Comparison of ENCODE assay signal across 23 cellular contexts in the genomic region with DNA sequence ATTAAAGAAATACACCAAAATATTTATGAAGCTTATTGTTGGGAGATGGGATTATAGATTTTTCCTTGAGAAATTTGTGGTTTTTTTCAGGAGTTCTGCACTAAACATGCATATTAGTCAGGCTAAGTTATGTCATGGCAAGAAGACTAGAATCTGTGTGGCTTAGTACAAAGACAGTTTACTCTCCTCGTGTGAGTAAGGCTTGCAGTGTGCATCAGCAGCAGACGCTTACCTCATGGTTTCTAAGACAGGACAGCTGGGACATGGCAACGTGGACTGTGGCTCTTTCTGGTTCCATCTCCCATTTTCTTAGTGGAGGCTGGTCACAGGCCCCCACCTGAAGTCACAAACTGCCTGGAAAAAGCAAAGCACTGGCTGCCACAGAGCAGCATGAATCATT.
"Had no signal": no experiment of that assay in that cellular context is flagged by ENCODE, and none has a peak within 500 bp of the region (broad histone marks: within the 10 kb centered on the region; RNA-seq: fewer than 3 reads in every experiment).

No MANE protein-coding gene starts in this region.

- H3K4me3 Mint-ChIP-seq: activated CD8-positive, alpha-beta T cell treated with anti-CD3 and anti-CD28 coated beads, Interleukin-2, amount 10 ng/mL, durations not matched to agents 7 days and 5 days; activated naive CD8-positive, alpha-beta T cell treated with anti-CD3 and anti-CD28 coated beads, Interleukin-2, amount 10 ng/mL, durations not matched to agents 7 days and 5 days; IgD-negative memory B cell; T-helper 2 cell treated with Interferon-gamma antibody and Interleukin-4, amounts not matched to agents 5 μg/mL and 100 μg/mL, for 36 hours had no signal

- H3K27me3 Mint-ChIP-seq: activated naive CD8-positive, alpha-beta T cell treated with anti-CD3 and anti-CD28 coated beads, Interleukin-2, amount 10 ng/mL, durations not matched to agents 7 days and 5 days; IgD-negative memory B cell had no signal

- H3K4me1 ChIP-seq: adrenal gland had no signal

- H3K27me3 ChIP-seq: adrenal gland had no signal

- H3K36me3 ChIP-seq: adrenal gland had no signal

- H3K4me1 Mint-ChIP-seq: activated naive CD8-positive, alpha-beta T cell treated with anti-CD3 and anti-CD28 coated beads, Interleukin-2, amount 10 ng/mL, durations not matched to agents 7 days and 5 days; IgD-negative memory B cell had no signal

- DNase-seq: activated CD4-positive, alpha-beta T cell treated with anti-CD3 and anti-CD28 coated beads for 4 hours; activated CD8-positive, alpha-beta memory T cell treated with anti-CD3 and anti-CD28 coated beads, Interleukin-2, amount 50 U/mL, for 48 hours; activated CD8-positive, alpha-beta T cell treated with anti-CD3 and anti-CD28 coated beads, Interleukin-2, amount 10 ng/mL, durations not matched to agents 7 days and 5 days; activated naive CD4-positive, alpha-beta T cell treated with anti-CD3 and anti-CD28 coated beads, Interleukin-2, amount 50 U/mL, for 16 hours; activated naive CD8-positive, alpha-beta T cell treated with anti-CD3 and anti-CD28 coated beads, Interleukin-2, amount 10 ng/mL, durations not matched to agents 7 days and 5 days; activated T-cell treated with anti-CD3 and anti-CD28 coated beads, Interleukin-2, amount 50 U/mL, for 1 hour; adrenal gland; anterior cingulate cortex; central memory CD4-positive, alpha-beta T cell; KG1; NCI-H1092 treated with DMSO at 0.1 percent for 48 hours; NCI-H1417 treated with DMSO at 0.1 percent for 48 hours; NCI-H1694; NCI-H2029; NCI-H2107; NCI-H446; NCI-H524; PC-3 had no signal

- H3K4me3 ChIP-seq: adrenal gland, SK-N-MC had no signal

- H3K36me3 Mint-ChIP-seq: activated naive CD8-positive, alpha-beta T cell treated with anti-CD3 and anti-CD28 coated beads, Interleukin-2, amount 10 ng/mL, durations not matched to agents 7 days and 5 days; IgD-negative memory B cell had no signal

- H3K27ac ChIP-seq: SK-N-MC had no signal

- H3K27ac Mint-ChIP-seq: activated CD8-positive, alpha-beta T cell treated with anti-CD3 and anti-CD28 coated beads, Interleukin-2, amount 10 ng/mL, durations not matched to agents 7 days and 5 days; activated naive CD8-positive, alpha-beta T cell treated with anti-CD3 and anti-CD28 coated beads, Interleukin-2, amount 10 ng/mL, durations not matched to agents 7 days and 5 days; IgD-negative memory B cell; T-helper 2 cell treated with Interferon-gamma antibody and Interleukin-4, amounts not matched to agents 5 μg/mL and 100 μg/mL, for 36 hours had no signal

- ATAC-seq: activated CD4-positive, CD25-positive, alpha-beta regulatory T cell treated with anti-CD3 and anti-CD28 coated beads, Interleukin-2, amount 50 U/mL, for 24 hours; activated CD8-positive, alpha-beta T cell treated with anti-CD3 and anti-CD28 coated beads, Interleukin-2, amount 10 ng/mL, durations not matched to agents 7 days and 5 days; PC-3; Right ventricle myocardium inferior had no signal

- H3K9me3 ChIP-seq: adrenal gland had no signal
